1 cellular context compared by ENCODE assay signal in genomic region chr11:133174013-133174412, GRCh38.
TF ChIP-seq lines count a peak whose summit lies in the region.

No MANE protein-coding gene starts in this region.

TF ChIP-seq in HepG2, 621 proteins besides CTCF, POLR2A, EP300 and RAD21 (continued from another document):
- TF ChIP-seq, protein P1, sequence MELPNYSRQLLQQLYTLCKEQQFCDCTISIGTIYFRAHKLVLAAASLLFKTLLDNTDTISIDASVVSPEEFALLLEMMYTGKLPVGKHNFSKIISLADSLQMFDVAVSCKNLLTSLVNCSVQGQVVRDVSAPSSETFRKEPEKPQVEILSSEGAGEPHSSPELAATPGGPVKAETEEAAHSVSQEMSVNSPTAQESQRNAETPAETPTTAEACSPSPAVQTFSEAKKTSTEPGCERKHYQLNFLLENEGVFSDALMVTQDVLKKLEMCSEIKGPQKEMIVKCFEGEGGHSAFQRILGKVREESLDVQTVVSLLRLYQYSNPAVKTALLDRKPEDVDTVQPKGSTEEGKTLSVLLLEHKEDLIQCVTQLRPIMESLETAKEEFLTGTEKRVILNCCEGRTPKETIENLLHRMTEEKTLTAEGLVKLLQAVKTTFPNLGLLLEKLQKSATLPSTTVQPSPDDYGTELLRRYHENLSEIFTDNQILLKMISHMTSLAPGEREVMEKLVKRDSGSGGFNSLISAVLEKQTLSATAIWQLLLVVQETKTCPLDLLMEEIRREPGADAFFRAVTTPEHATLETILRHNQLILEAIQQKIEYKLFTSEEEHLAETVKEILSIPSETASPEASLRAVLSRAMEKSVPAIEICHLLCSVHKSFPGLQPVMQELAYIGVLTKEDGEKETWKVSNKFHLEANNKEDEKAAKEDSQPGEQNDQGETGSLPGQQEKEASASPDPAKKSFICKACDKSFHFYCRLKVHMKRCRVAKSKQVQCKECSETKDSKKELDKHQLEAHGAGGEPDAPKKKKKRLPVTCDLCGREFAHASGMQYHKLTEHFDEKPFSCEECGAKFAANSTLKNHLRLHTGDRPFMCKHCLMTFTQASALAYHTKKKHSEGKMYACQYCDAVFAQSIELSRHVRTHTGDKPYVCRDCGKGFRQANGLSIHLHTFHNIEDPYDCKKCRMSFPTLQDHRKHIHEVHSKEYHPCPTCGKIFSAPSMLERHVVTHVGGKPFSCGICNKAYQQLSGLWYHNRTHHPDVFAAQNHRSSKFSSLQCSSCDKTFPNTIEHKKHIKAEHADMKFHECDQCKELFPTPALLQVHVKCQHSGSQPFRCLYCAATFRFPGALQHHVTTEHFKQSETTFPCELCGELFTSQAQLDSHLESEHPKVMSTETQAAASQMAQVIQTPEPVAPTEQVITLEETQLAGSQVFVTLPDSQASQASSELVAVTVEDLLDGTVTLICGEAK (IDR thresholded peaks at IDR 0.05): no peak
- TF ChIP-seq, protein P1 (CRISPR knock-in tag; IDR thresholded peaks at IDR 0.05): no peak
- TF ChIP-seq ZFP37 (CRISPR knock-in tag; IDR thresholded peaks at IDR 0.05; ENCODE audit: borderline replicate concordance): no peak
- TF ChIP-seq TGIF2 (CRISPR knock-in tag; IDR thresholded peaks at IDR 0.05): no peak
- TF ChIP-seq ZNF687 (CRISPR knock-in tag; IDR thresholded peaks at IDR 0.05): no peak
- no peak for TF ChIP-seq IRF2 (CRISPR knock-in tag; IDR thresholded peaks at IDR 0.05)
- no peak for TF ChIP-seq DPF2 (CRISPR knock-in tag; IDR thresholded peaks at IDR 0.05; ENCODE audit: borderline replicate concordance, low read depth)
- no peak for TF ChIP-seq ZNF724P (CRISPR knock-in tag; IDR thresholded peaks at IDR 0.05; ENCODE audit: borderline replicate concordance)
- no peak for TF ChIP-seq FOXK1 (CRISPR knock-in tag; IDR thresholded peaks at IDR 0.05; ENCODE audit: borderline replicate concordance, low read depth)
- TF ChIP-seq HMGA1 (CRISPR knock-in tag; conservative IDR thresholded peaks at IDR 0.05): no peak
- no peak for TF ChIP-seq ZNF446 (CRISPR knock-in tag; IDR thresholded peaks at IDR 0.05)
- no peak for TF ChIP-seq ZNF660 (CRISPR knock-in tag; IDR thresholded peaks at IDR 0.05; ENCODE audit: borderline replicate concordance, low read depth)
- no peak for TF ChIP-seq NFE2 (CRISPR knock-in tag; IDR thresholded peaks at IDR 0.05)
- no peak for TF ChIP-seq ZNF572 (CRISPR knock-in tag; IDR thresholded peaks at IDR 0.05)
- no peak for TF ChIP-seq ZNF280B (CRISPR knock-in tag; IDR thresholded peaks at IDR 0.05; ENCODE audit: borderline replicate concordance)
- TF ChIP-seq, protein P2, sequence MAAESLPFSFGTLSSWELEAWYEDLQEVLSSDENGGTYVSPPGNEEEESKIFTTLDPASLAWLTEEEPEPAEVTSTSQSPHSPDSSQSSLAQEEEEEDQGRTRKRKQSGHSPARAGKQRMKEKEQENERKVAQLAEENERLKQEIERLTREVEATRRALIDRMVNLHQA (CRISPR knock-in tag; IDR thresholded peaks at IDR 0.05): no peak
- TF ChIP-seq DMAP1 (CRISPR knock-in tag; IDR thresholded peaks at IDR 0.05): no peak
